Comparison of ENCODE assay signal across 25 cellular contexts in the genomic region with DNA sequence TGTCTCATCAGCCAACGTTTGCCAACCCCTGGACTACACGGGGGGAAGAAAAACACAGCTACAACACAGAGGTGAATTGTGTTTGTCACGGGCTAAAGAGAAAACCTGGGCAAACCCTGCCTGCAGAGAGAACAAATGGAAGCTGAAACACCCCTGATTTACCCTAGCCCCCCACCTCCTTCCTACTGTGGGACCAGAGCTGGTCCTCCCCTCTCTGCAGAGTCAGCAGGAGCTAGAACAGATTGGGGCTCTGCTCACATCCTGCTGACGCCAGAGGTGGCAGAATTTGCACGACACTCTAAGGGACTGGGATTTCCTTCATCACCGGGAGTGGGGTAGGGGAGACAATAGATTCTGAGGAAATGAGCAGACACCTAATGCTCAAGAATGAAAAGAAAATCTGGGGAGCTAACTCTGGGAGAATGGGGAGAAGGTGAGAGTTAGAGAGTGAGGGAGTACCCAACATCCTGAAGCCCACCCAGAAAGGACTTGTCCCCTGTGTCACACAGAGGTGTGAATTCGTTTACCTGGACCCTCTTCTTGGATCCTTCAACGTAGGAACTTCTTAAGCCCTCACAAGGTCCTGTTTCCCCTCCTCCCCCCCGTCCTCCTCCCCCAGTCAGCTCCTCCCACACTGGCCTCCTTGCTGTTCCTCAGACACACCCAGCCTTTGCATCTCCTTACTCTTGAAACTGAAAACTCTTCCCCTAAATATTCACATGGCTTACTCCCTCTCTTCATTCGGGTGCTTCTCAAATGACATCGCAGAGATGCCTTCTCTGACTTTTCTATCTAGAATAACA. TPM values are rescaled to one million over a fixed set of nuclear protein-coding genes. Genes with fewer than 3 reads are reported as not detected.
"Had no signal": no experiment of that assay in that cellular context is flagged by ENCODE, and none has a peak within 500 bp of the region (broad histone marks: within the 10 kb centered on the region; RNA-seq: fewer than 3 reads in every experiment).

No MANE protein-coding gene starts in this region.

- H3K27me3 ChIP-seq: brain microvascular endothelial cell, cardiac muscle cell, SJSA1 had no signal

- H3K4me1 Mint-ChIP-seq: activated CD4-positive, alpha-beta T cell treated with anti-CD3 and anti-CD28 coated beads for 36 hours; activated T-helper 17 cell treated with anti-CD3 and anti-CD28 coated beads, Interleukin-2, amount 50 U/mL, for 72 hours had no signal

- H3K4me3 Mint-ChIP-seq: activated CD4-positive, alpha-beta memory T cell treated with anti-CD3 and anti-CD28 coated beads, Interleukin-2, amount 10 ng/mL, durations not matched to agents 7 days and 5 days; activated CD4-positive, alpha-beta T cell treated with anti-CD3 and anti-CD28 coated beads for 36 hours; activated naive CD4-positive, alpha-beta T cell treated with anti-CD3 and anti-CD28 coated beads for 36 hours; activated naive CD8-positive, alpha-beta T cell; activated T-helper 17 cell treated with anti-CD3 and anti-CD28 coated beads, Interleukin-2, amount 50 U/mL, for 72 hours; IgD-negative memory B cell; T-helper 17 cell had no signal

- DNase-seq: activated CD4-positive, alpha-beta memory T cell treated with anti-CD3 and anti-CD28 coated beads, Interleukin-2, amount 10 ng/mL, durations not matched to agents 7 days and 5 days; activated CD4-positive, alpha-beta T cell treated with anti-CD3 and anti-CD28 coated beads for 36 hours; activated CD4-positive, alpha-beta T cell treated with anti-CD3 and anti-CD28 coated beads, Interleukin-2, amount 50 U/mL, for 1 hour; activated gamma-delta T cell; activated naive CD4-positive, alpha-beta T cell treated with anti-CD3 and anti-CD28 coated beads for 36 hours; activated T-cell treated with anti-CD3 and anti-CD28 coated beads for 4 hours; activated T-cell treated with anti-CD3 and anti-CD28 coated beads, Interleukin-2, amount 50 U/mL, for 48 hours; brain microvascular endothelial cell; NCI-H146; NCI-H187 treated with DMSO at 0.1 percent for 48 hours; NCI-H2081 treated with DMSO at 0.1 percent for 48 hours; NCI-H446; NCI-H524; PC-3; SHP77; T-helper 17 cell; T1000 had no signal

- H3K36me3 ChIP-seq: brain microvascular endothelial cell, cardiac muscle cell, SJSA1 had no signal

- ATAC-seq: activated CD4-positive, alpha-beta T cell treated with anti-CD3 and anti-CD28 coated beads for 36 hours; activated T-helper 17 cell treated with anti-CD3 and anti-CD28 coated beads, Interleukin-2, amount 50 U/mL, for 72 hours; PC-3; SK-N-SH treated with all-trans-retinoic acid at 6 μM for 48 hours; T-helper 17 cell had no signal

- H3K9me3 Mint-ChIP-seq: activated CD4-positive, alpha-beta memory T cell treated with anti-CD3 and anti-CD28 coated beads, Interleukin-2, amount 10 ng/mL, durations not matched to agents 7 days and 5 days; activated naive CD4-positive, alpha-beta T cell treated with anti-CD3 and anti-CD28 coated beads for 36 hours; activated T-helper 17 cell treated with anti-CD3 and anti-CD28 coated beads, Interleukin-2, amount 50 U/mL, for 72 hours; IgD-negative memory B cell had no signal

- H3K4me2 ChIP-seq: KMS-11 had no signal

- H3K4me3 ChIP-seq: cardiac muscle cell, SJSA1 had no signal

- H3K27ac ChIP-seq: brain microvascular endothelial cell, cardiac muscle cell, KMS-11, SJSA1, VCaP had no signal

- H3K9ac ChIP-seq: KMS-11 had no signal

- H3K9me3 ChIP-seq: SJSA1 had no signal

- H3K27me3 Mint-ChIP-seq: activated naive CD8-positive, alpha-beta T cell; IgD-negative memory B cell had no signal

- H3K36me3 Mint-ChIP-seq: activated naive CD8-positive, alpha-beta T cell had no signal

- H3K27ac Mint-ChIP-seq: activated CD4-positive, alpha-beta memory T cell treated with anti-CD3 and anti-CD28 coated beads, Interleukin-2, amount 10 ng/mL, durations not matched to agents 7 days and 5 days; activated CD4-positive, alpha-beta T cell treated with anti-CD3 and anti-CD28 coated beads for 36 hours; activated naive CD4-positive, alpha-beta T cell treated with anti-CD3 and anti-CD28 coated beads for 36 hours; activated naive CD8-positive, alpha-beta T cell; activated T-helper 17 cell treated with anti-CD3 and anti-CD28 coated beads, Interleukin-2, amount 50 U/mL, for 72 hours; T-helper 17 cell had no signal

- H3K4me1 ChIP-seq: SJSA1 had no signal

RNA-seq across cellular contexts. Expression of a gene that starts 26.3 kb away (rescaled TPM):
- polyA plus RNA-seq: IgD-negative memory B cell had no signal
